ENCODE assay signal across 22 cellular contexts in genomic region chr12:69106482-69107118, GRCh38.
"Had no signal": no experiment of that assay in that cellular context is flagged by ENCODE, and none has a peak within 500 bp of the region (broad histone marks: within the 10 kb centered on the region; RNA-seq: fewer than 3 reads in every experiment).

No MANE protein-coding gene starts in this region.

- H3K27ac Mint-ChIP-seq: activated naive CD8-positive, alpha-beta T cell treated with anti-CD3 and anti-CD28 coated beads for 36 hours; activated T-helper 2 cell treated with anti-CD3 and anti-CD28 coated beads, Interferon-gamma antibody, Interleukin-2, Interleukin-4, amounts not matched to agents 10 μg/mL and 5 μg/mL and 100 μg/mL, durations not matched to agents 14 hours and 24 hours and 36 hours; naive thymus-derived CD8-positive, alpha-beta T cell; T-cell had no signal

- FAIRE-seq: colon, TTC549 had no signal

- DNase-seq: activated naive CD4-positive, alpha-beta T cell treated with Interleukin-2 at 50 U/mL for 16 hours; activated naive CD8-positive, alpha-beta T cell treated with anti-CD3 and anti-CD28 coated beads for 36 hours; activated T-cell treated with anti-CD3 and anti-CD28 coated beads, Interleukin-2, amount 50 U/mL, for 1 hour; amniotic stem cell; effector memory CD4-positive, alpha-beta T cell; foreskin melanocyte; left ventricle myocardium superior; mesendoderm; naive thymus-derived CD8-positive, alpha-beta T cell; spleen; stimulated activated CD4-positive, alpha-beta T cell treated with anti-CD3 and anti-CD28 coated beads, Interleukin-4, amount 100 ng/mL, for 1 hour; stimulated activated naive CD4-positive, alpha-beta T cell treated with Interleukin-2 at 50 U/mL for 16 hours; T-cell had no signal

- ATAC-seq: esophagus mucosa; left ventricle myocardium superior; naive thymus-derived CD8-positive, alpha-beta T cell; T-cell had no signal

- H3K4me1 ChIP-seq: prostate gland had no signal

- H3K36me3 Mint-ChIP-seq: activated naive CD8-positive, alpha-beta T cell treated with anti-CD3 and anti-CD28 coated beads for 36 hours; naive thymus-derived CD8-positive, alpha-beta T cell; T-cell; type B pancreatic cell had no signal

- H3K27ac ChIP-seq: prostate gland, thoracic aorta had no signal

- H3K36me3 ChIP-seq: breast epithelium, prostate gland, spleen, thoracic aorta had no signal

- H3K4me1 Mint-ChIP-seq: central memory CD8-positive, alpha-beta T cell had no signal

- H3K4me3 ChIP-seq: breast epithelium, prostate gland, spleen, thoracic aorta had no signal

- H3K9me3 ChIP-seq: breast epithelium, prostate gland, spleen, thoracic aorta had no signal

- H3K27me3 Mint-ChIP-seq: activated naive CD8-positive, alpha-beta T cell treated with anti-CD3 and anti-CD28 coated beads for 36 hours; central memory CD8-positive, alpha-beta T cell; type B pancreatic cell had no signal

- H3K27me3 ChIP-seq: breast epithelium, spleen had no signal

- H3K9me3 Mint-ChIP-seq: activated naive CD8-positive, alpha-beta T cell treated with anti-CD3 and anti-CD28 coated beads for 36 hours; activated T-helper 2 cell treated with anti-CD3 and anti-CD28 coated beads, Interferon-gamma antibody, Interleukin-2, Interleukin-4, amounts not matched to agents 10 μg/mL and 5 μg/mL and 100 μg/mL, durations not matched to agents 14 hours and 24 hours and 36 hours; central memory CD8-positive, alpha-beta T cell; naive thymus-derived CD8-positive, alpha-beta T cell; T-cell; type B pancreatic cell had no signal

- H3K4me3 Mint-ChIP-seq: activated naive CD8-positive, alpha-beta T cell treated with anti-CD3 and anti-CD28 coated beads for 36 hours; central memory CD8-positive, alpha-beta T cell; naive thymus-derived CD8-positive, alpha-beta T cell; T-cell; type B pancreatic cell had no signal
